ENCODE assay signal across 8 cellular contexts in genomic region chr5:132557425-132557805, GRCh38. TPM values are rescaled to one million over a fixed set of nuclear protein-coding genes. Genes with fewer than 3 reads are reported as not detected.
A peak's percentile ranks its signal among the peaks of the same experiment; 100 is the strongest.
DNase-seq lines count a peak whose midpoint lies in the region; ATAC-seq, FAIRE-seq and TF ChIP-seq lines count a peak whose summit lies in the region.

No MANE protein-coding gene starts in this region.

- TF ChIP-seq CTCF in C4-2B (conservative IDR thresholded peaks at IDR 0.05) (no peak), SU-DHL-6 (IDR thresholded peaks at IDR 0.05; ENCODE audit: insufficient read depth, low read length, poor library complexity, severe bottlenecking) (no peak), HepG2 (CRISPR knock-in tag; IDR thresholded peaks at IDR 0.05) (no peak)

- POLR2A ChIA-PET in HepG2 (lab: Yijun Ruan, JAX) = interaction anchor here (0.7 to 1.8 kb wide), 10 partner anchors 10 to 263 kb away, joined by 3 to 6 read pairs (median 4); partner anchors contain the start of gene SLC22A4

- H3K27ac ChIP-seq in C4-2B (peak overlapping the region; percentile 82), SU-DHL-6 (ENCODE audit: low read depth, low read length) (peak overlapping the region; percentile 59), HepG2 (ENCODE audit: extremely low read length, insufficient read depth, low read length) (peak overlapping the region; percentile 88)

- H4K20me1 ChIP-seq in SU-DHL-6 (ENCODE audit: low read depth, low read length) = no peaks in the 10 kb centered on the region
- H4K20me1 ChIP-seq in HepG2 (ENCODE audit: insufficient read depth, low read length) = no peaks in the 10 kb centered on the region

- peak overlapping the region; percentile 80 for H3K9ac ChIP-seq in SU-DHL-6 (ENCODE audit: low read length)
- H3K9ac ChIP-seq in HepG2 (ENCODE audit: insufficient read depth, low read depth, low read length) = peak overlapping the region; percentile 71

- DNase-seq in cerebellar cortex (ENCODE audit: low spot score) (peak; percentile 47), HepG2 (ENCODE audit: low spot score) (peak; percentile 82)
- peak in 2 of 3 donors; percentile 2 to 23 for DNase-seq in stimulated activated CD4-positive, alpha-beta T cell treated with anti-CD3 and anti-CD28 coated beads, TNF-alpha, amount 100 ng/mL, for 48 hours (ENCODE audit: low read depth in 3 of 3)

- H3K36me3 ChIP-seq in SU-DHL-6 (ENCODE audit: low read length) = peaks cover 27% of the 10 kb centered on the region
- H3K36me3 ChIP-seq in HepG2 (replicated peaks in 1 of 2; ENCODE audit: control insufficient read depth in 1 of 2, insufficient read depth in 2 of 2, low read length in 2 of 2) = peaks cover 7 to 19% of the 10 kb centered on the region in 2 experiments; a peak in 4 of 5 replicates

- 1% methylated on average over 14 of the region's 14 CpGs for WGBS in HepG2 (ENCODE audit: low lambda C conversion rate)

- peak; percentile 21 for ATAC-seq in GM18873 (IDR thresholded peaks at IDR 0.05; ENCODE audit: low FRiP score, unreplicated experiment)
- ATAC-seq in HG03442 (IDR thresholded peaks at IDR 0.05; ENCODE audit: unreplicated experiment) = peak; percentile 30
- peak; percentile 87 for ATAC-seq in HepG2
- no peak for ATAC-seq in GM18520 (IDR thresholded peaks at IDR 0.05; ENCODE audit: unreplicated experiment)

- intact Hi-C loops in HepG2 (cut with micrococcal nuclease; ENCODE audit: unreplicated experiment) = loop anchor here (1.0 kb wide), 1 partner anchor 31 kb away; no protein-coding TSS in a partner anchor

- no peaks in the 10 kb centered on the region for H3K9me2 ChIP-seq in SU-DHL-6 (replicated peaks; ENCODE audit: insufficient read depth, low read length)

- no peak for TF ChIP-seq RAD21 in HepG2 (CRISPR knock-in tag; IDR thresholded peaks at IDR 0.05)

- H3K27me3 ChIP-seq in SU-DHL-6 (ENCODE audit: low read length) (no peaks in the 10 kb centered on the region), HepG2 (ENCODE audit: control insufficient read depth in 1 of 2, insufficient read depth in 2 of 2, low read length in 2 of 2) (no peaks in the 10 kb centered on the region; a peak in 1 of 5 replicates)

- H3K4me2 ChIP-seq in SU-DHL-6 (ENCODE audit: low read depth, low read length, poor library complexity, severe bottlenecking) = peak overlapping the region; percentile 70
- H3K4me2 ChIP-seq in HepG2 (ENCODE audit: low read depth, low read length) = peak overlapping the region; percentile 89

- in situ Hi-C loops in HepG2 (cut with HindIII; ENCODE audit: extremely low pct_ligation_motif_present, low pct_unique_long_range_greater_than_20kb) = no loop called here

- H3K9me3 ChIP-seq in SU-DHL-6 (ENCODE audit: insufficient read depth, low read length) = no peaks in the 10 kb centered on the region
- no peaks in the 10 kb centered on the region for H3K9me3 ChIP-seq in HepG2 (ENCODE audit: low read length)

- H3F3A ChIP-seq in SU-DHL-6 (ENCODE audit: insufficient read depth) = peaks cover 19% of the 10 kb centered on the region

- peak overlapping the region; percentile 87 for H3K4me3 ChIP-seq in SU-DHL-6 (ENCODE audit: insufficient read depth, low read length, poor library complexity, severe bottlenecking)
- H3K4me3 ChIP-seq in HepG2 (replicated peaks in 1 of 3; ENCODE audit: insufficient read depth in 1 of 3, low read depth in 2 of 3, low read length in 3 of 3) = peak overlapping the region; percentile 71 to 73 (median 72)

- peak overlapping the region; percentile 73 for H2AFZ ChIP-seq in SU-DHL-6 (ENCODE audit: low read depth, low read length, severe bottlenecking)
- H2AFZ ChIP-seq in HepG2 (ENCODE audit: low read length) = no peak overlapping the region

- peak; percentile 96 for FAIRE-seq in HepG2 (lab: Jason Lieb, UNC)

- TF ChIP-seq POLR2A in HepG2 (IDR thresholded peaks at IDR 0.05; ENCODE audit: insufficient read depth in 1 of 2, low read depth in 2 of 2, low read length in 2 of 2) = peak; percentile 56 to 75

- H3K79me2 ChIP-seq in SU-DHL-6 (ENCODE audit: insufficient read depth, low read length) (peaks cover 48% of the 10 kb centered on the region), HepG2 (ENCODE audit: insufficient read depth, low read length) (peaks cover 34% of the 10 kb centered on the region)

- peaks cover 17% of the 10 kb centered on the region; the same call in 1 of the 2 replicates for H3K4me1 ChIP-seq in HepG2 (ENCODE audit: insufficient read depth, low read length)

- CTCF ChIA-PET in HepG2 (lab: Yijun Ruan, JAX; ENCODE audit: low intra/inter-chr PET ratio, low total read pairs) = no interaction called here

- no TSS peak for BruUV-seq in HepG2 (replicated peaks; lab: Mats Ljungman, UMichigan)

- TF ChIP-seq EP300 in HepG2 (IDR thresholded peaks at IDR 0.05; ENCODE audit: low read depth in 2 of 2, low read length in 2 of 2) (peak in 1 of 2 experiments; percentile 41; a peak in 1 of 4 replicates), HepG2 (CRISPR knock-in tag; IDR thresholded peaks at IDR 0.05; ENCODE audit: borderline replicate concordance) (no peak)

TF ChIP-seq in HepG2, 621 proteins besides CTCF, POLR2A, EP300 and RAD21 (continues in another document):
- TF ChIP-seq FIP1L1 (IDR thresholded peaks at IDR 0.05; ENCODE audit: borderline replicate concordance, insufficient read depth, low read depth, low read length) (no peak), RAD51 (IDR thresholded peaks at IDR 0.05; ENCODE audit: borderline replicate concordance) (no peak), ZNF503 (CRISPR knock-in tag; IDR thresholded peaks at IDR 0.05) (0 out of 2 replicates have a peak, but pooled peaks have one; percentile 3), SMAD3 (CRISPR knock-in tag; IDR thresholded peaks at IDR 0.05) (no peak), RCOR2 (CRISPR knock-in tag; IDR thresholded peaks at IDR 0.05) (no peak), ESRRA (CRISPR knock-in tag; IDR thresholded peaks at IDR 0.05; ENCODE audit: low read depth) (no peak)

RNA-seq across cellular contexts. Expression of gene RAD50, which starts 0.6 kb away (rescaled TPM):
- 23.4 and 40.1 TPM in 2 replicates for total RNA-seq in HepG2 (2016; rRNA removed; fragmentation: Illumina TruSeq; extraction: Trizol)
- 2.6 and 2.9 TPM in 2 replicates for total RNA-seq in HepG2 (2016; cell fraction: cytosol; rRNA removed; fragmentation: Illumina TruSeq; extraction: Trizol; ENCODE audit: low read depth)
- 23.3 and 37.9 TPM in 2 replicates for total RNA-seq in HepG2 (2016; cell fraction: insoluble cytoplasmic fraction; rRNA removed; fragmentation: Illumina TruSeq; extraction: Trizol)
- 6.3 and 8.5 TPM in 2 replicates for total RNA-seq in HepG2 (2016; cell fraction: membrane; rRNA removed; fragmentation: Illumina TruSeq; extraction: Trizol)
- total RNA-seq in HepG2 (2016; cell fraction: nucleus; rRNA removed; fragmentation: Illumina TruSeq; extraction: Trizol) = 33.7 and 36.5 TPM in 2 replicates
- 13.6 and 19.2 TPM in 2 replicates for polyA plus RNA-seq in HepG2 (2011; rRNA removed)
- polyA plus RNA-seq in HepG2 (2011; cell fraction: cytosol; rRNA removed) = 7.1 and 10.6 TPM in 2 replicates
- 24.8 and 26.5 TPM in 2 replicates for polyA plus RNA-seq in HepG2 (2011; cell fraction: nucleus; rRNA removed)
- polyA plus RNA-seq in HepG2 (2012) = 20.6 and 27.9 TPM in 2 replicates
- 0.74 and 1.1 TPM in 2 replicates for polyA plus RNA-seq in HepG2 (2016; cell fraction: cytosol; fragmentation: Illumina TruSeq; extraction: Trizol; ENCODE audit: low read depth)
- polyA plus RNA-seq in HepG2 (2016; cell fraction: insoluble cytoplasmic fraction; fragmentation: Illumina TruSeq; extraction: Trizol; ENCODE audit: low read depth) = 28.7 and 29.8 TPM in 2 replicates
- 1.5 and 3.2 TPM in 2 replicates for polyA plus RNA-seq in HepG2 (2016; cell fraction: membrane; fragmentation: Illumina TruSeq; extraction: Trizol; ENCODE audit: low read depth)
- 26.8 and 32.5 TPM in 2 replicates for polyA plus RNA-seq in HepG2 (2016; cell fraction: nucleus; fragmentation: Illumina TruSeq; extraction: Trizol; ENCODE audit: insufficient read depth, low read depth)
- polyA minus RNA-seq in HepG2 (2011; rRNA and poly(A)+ RNA removed; ENCODE audit: low replicate concordance) = 12.0 and 21.4 TPM in 2 replicates
- polyA minus RNA-seq in HepG2 (2011; cell fraction: cytosol; rRNA and poly(A)+ RNA removed) = 16.4 and 16.9 TPM in 2 replicates
- 69.9 and 76.1 TPM in 2 replicates for polyA minus RNA-seq in HepG2 (2011; cell fraction: nucleus; rRNA and poly(A)+ RNA removed)

RNA-seq across cellular contexts. Expression of gene IL5, which starts 14.1 kb away (rescaled TPM):
- not detected in 2 replicates for total RNA-seq in HepG2 (2016; rRNA removed; fragmentation: Illumina TruSeq; extraction: Trizol)
- total RNA-seq in HepG2 (2016; cell fraction: cytosol; rRNA removed; fragmentation: Illumina TruSeq; extraction: Trizol; ENCODE audit: low read depth) = not detected in 2 replicates
- not detected in 2 replicates for total RNA-seq in HepG2 (2016; cell fraction: insoluble cytoplasmic fraction; rRNA removed; fragmentation: Illumina TruSeq; extraction: Trizol)
- total RNA-seq in HepG2 (2016; cell fraction: membrane; rRNA removed; fragmentation: Illumina TruSeq; extraction: Trizol) = not detected in 2 replicates
- total RNA-seq in HepG2 (2016; cell fraction: nucleus; rRNA removed; fragmentation: Illumina TruSeq; extraction: Trizol) = not detected in 2 replicates
- not detected in 2 replicates for polyA plus RNA-seq in HepG2 (2011; rRNA removed)
- polyA plus RNA-seq in HepG2 (2011; cell fraction: cytosol; rRNA removed) = not detected in 2 replicates
- polyA plus RNA-seq in HepG2 (2011; cell fraction: nucleus; rRNA removed) = not detected in 2 replicates
- not detected in 2 replicates for polyA plus RNA-seq in HepG2 (2012)
- polyA plus RNA-seq in HepG2 (2016; cell fraction: cytosol; fragmentation: Illumina TruSeq; extraction: Trizol; ENCODE audit: low read depth) = not detected in 2 replicates
- polyA plus RNA-seq in HepG2 (2016; cell fraction: insoluble cytoplasmic fraction; fragmentation: Illumina TruSeq; extraction: Trizol; ENCODE audit: low read depth) = not detected in 2 replicates
- not detected in 2 replicates for polyA plus RNA-seq in HepG2 (2016; cell fraction: membrane; fragmentation: Illumina TruSeq; extraction: Trizol; ENCODE audit: low read depth)
- not detected in 2 replicates for polyA plus RNA-seq in HepG2 (2016; cell fraction: nucleus; fragmentation: Illumina TruSeq; extraction: Trizol; ENCODE audit: insufficient read depth, low read depth)
- polyA minus RNA-seq in HepG2 (2011; rRNA and poly(A)+ RNA removed; ENCODE audit: low replicate concordance) = not detected in 2 replicates
- not detected in 2 replicates for polyA minus RNA-seq in HepG2 (2011; cell fraction: cytosol; rRNA and poly(A)+ RNA removed)
- not detected in 2 replicates for polyA minus RNA-seq in HepG2 (2011; cell fraction: nucleus; rRNA and poly(A)+ RNA removed)

Comparison
In these comparisons a context has a peak if more than half of its experiments do, and no peak if none do; other contexts are left out.
1. DNase-seq: peak in every context shown above with its lines; median percentile 82 in HepG2; 47 in cerebellar cortex; 12 in stimulated activated CD4-positive, alpha-beta T cell treated with anti-CD3 and anti-CD28 coated beads, TNF-alpha, amount 100 ng/mL, for 48 hours.